ENCODE assay signal across 2 cellular contexts in genomic region chr14:104603623-104604401, GRCh38.
TF ChIP-seq lines count a peak whose summit lies in the region.

No MANE protein-coding gene starts in this region.

TF ChIP-seq in SK-N-SH, 30 proteins besides CTCF, POLR2A, EP300 and RAD21 (continued from another document):
- TF ChIP-seq YY1 (IDR thresholded peaks at IDR 0.05; ENCODE audit: low read depth), result no peak
- TF ChIP-seq, protein P1, sequence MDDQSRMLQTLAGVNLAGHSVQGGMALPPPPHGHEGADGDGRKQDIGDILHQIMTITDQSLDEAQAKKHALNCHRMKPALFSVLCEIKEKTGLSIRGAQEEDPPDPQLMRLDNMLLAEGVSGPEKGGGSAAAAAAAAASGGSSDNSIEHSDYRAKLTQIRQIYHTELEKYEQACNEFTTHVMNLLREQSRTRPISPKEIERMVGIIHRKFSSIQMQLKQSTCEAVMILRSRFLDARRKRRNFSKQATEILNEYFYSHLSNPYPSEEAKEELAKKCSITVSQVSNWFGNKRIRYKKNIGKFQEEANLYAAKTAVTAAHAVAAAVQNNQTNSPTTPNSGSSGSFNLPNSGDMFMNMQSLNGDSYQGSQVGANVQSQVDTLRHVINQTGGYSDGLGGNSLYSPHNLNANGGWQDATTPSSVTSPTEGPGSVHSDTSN (IDR thresholded peaks at IDR 0.05), result no peak
- TF ChIP-seq, protein P2, sequence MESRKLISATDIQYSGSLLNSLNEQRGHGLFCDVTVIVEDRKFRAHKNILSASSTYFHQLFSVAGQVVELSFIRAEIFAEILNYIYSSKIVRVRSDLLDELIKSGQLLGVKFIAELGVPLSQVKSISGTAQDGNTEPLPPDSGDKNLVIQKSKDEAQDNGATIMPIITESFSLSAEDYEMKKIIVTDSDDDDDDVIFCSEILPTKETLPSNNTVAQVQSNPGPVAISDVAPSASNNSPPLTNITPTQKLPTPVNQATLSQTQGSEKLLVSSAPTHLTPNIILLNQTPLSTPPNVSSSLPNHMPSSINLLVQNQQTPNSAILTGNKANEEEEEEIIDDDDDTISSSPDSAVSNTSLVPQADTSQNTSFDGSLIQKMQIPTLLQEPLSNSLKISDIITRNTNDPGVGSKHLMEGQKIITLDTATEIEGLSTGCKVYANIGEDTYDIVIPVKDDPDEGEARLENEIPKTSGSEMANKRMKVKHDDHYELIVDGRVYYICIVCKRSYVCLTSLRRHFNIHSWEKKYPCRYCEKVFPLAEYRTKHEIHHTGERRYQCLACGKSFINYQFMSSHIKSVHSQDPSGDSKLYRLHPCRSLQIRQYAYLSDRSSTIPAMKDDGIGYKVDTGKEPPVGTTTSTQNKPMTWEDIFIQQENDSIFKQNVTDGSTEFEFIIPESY (IDR thresholded peaks at IDR 0.05; ENCODE audit: borderline replicate concordance, low read depth), result no peak

TF ChIP-seq in SK-N-SH treated with all-trans-retinoic acid at 6 μM for 48 hours, 23 proteins besides CTCF, POLR2A, EP300 and RAD21 (continued from another document):
- TF ChIP-seq, protein P3, sequence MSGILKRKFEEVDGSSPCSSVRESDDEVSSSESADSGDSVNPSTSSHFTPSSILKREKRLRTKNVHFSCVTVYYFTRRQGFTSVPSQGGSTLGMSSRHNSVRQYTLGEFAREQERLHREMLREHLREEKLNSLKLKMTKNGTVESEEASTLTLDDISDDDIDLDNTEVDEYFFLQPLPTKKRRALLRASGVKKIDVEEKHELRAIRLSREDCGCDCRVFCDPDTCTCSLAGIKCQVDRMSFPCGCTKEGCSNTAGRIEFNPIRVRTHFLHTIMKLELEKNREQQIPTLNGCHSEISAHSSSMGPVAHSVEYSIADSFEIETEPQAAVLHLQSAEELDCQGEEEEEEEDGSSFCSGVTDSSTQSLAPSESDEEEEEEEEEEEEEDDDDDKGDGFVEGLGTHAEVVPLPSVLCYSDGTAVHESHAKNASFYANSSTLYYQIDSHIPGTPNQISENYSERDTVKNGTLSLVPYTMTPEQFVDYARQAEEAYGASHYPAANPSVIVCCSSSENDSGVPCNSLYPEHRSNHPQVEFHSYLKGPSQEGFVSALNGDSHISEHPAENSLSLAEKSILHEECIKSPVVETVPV (CRISPR knock-in tag; IDR thresholded peaks at IDR 0.05), result no peak
- TF ChIP-seq CREB5 (CRISPR knock-in tag; IDR thresholded peaks at IDR 0.05; ENCODE audit: low read depth), result no peak
- TF ChIP-seq ZFP3 (CRISPR knock-in tag; IDR thresholded peaks at IDR 0.05), result no peak
- no peak for TF ChIP-seq SNAI2 (CRISPR knock-in tag; IDR thresholded peaks at IDR 0.05)
- TF ChIP-seq ESRRG (CRISPR knock-in tag; IDR thresholded peaks at IDR 0.05), result no peak
- TF ChIP-seq ZFP30 (CRISPR knock-in tag; IDR thresholded peaks at IDR 0.05), result no peak
- TF ChIP-seq ARNTL (CRISPR knock-in tag; IDR thresholded peaks at IDR 0.05; ENCODE audit: borderline replicate concordance, low read depth), result no peak
- no peak for TF ChIP-seq ZC3H10 (CRISPR knock-in tag; IDR thresholded peaks at IDR 0.05)
- TF ChIP-seq, protein P4, sequence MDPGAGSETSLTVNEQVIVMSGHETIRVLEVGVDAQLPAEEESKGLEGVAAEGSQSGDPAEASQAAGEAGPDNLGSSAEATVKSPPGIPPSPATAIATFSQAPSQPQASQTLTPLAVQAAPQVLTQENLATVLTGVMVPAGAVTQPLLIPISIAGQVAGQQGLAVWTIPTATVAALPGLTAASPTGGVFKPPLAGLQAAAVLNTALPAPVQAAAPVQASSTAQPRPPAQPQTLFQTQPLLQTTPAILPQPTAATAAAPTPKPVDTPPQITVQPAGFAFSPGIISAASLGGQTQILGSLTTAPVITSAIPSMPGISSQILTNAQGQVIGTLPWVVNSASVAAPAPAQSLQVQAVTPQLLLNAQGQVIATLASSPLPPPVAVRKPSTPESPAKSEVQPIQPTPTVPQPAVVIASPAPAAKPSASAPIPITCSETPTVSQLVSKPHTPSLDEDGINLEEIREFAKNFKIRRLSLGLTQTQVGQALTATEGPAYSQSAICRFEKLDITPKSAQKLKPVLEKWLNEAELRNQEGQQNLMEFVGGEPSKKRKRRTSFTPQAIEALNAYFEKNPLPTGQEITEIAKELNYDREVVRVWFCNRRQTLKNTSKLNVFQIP (CRISPR knock-in tag; IDR thresholded peaks at IDR 0.05; ENCODE audit: borderline replicate concordance, low read depth), result no peak
- no peak for TF ChIP-seq PPARA (CRISPR knock-in tag; IDR thresholded peaks at IDR 0.05; ENCODE audit: borderline replicate concordance)
- TF ChIP-seq ZNF565 (CRISPR knock-in tag; conservative IDR thresholded peaks at IDR 0.05; ENCODE audit: low read depth), result no peak
- TF ChIP-seq RARB (CRISPR knock-in tag; IDR thresholded peaks at IDR 0.05), result no peak
- TF ChIP-seq TSHZ2 (CRISPR knock-in tag; IDR thresholded peaks at IDR 0.05), result no peak
